ENCODE assay signal across 10 cellular contexts in genomic region chr9:99076483-99077171, GRCh38. TPM values are rescaled to one million over a fixed set of nuclear protein-coding genes. Genes with fewer than 3 reads are reported as not detected.
DNase-seq lines count a peak whose midpoint lies in the region; ATAC-seq and TF ChIP-seq lines count a peak whose summit lies in the region.
"Had no signal": no experiment of that assay in that cellular context is flagged by ENCODE, and none has a peak within 500 bp of the region (broad histone marks: within the 10 kb centered on the region; RNA-seq: fewer than 3 reads in every experiment).

No MANE protein-coding gene starts in this region.

- no peaks in the 10 kb centered on the region for H3K36me3 Mint-ChIP-seq in CD14-positive monocyte

- H3K27me3 Mint-ChIP-seq in CD14-positive monocyte (ENCODE audit: low read depth in 3 of 3): peaks cover 1 to 10% (median 2%) of the 10 kb centered on the region in 3 donors

- no peak for ATAC-seq in GM21737 (IDR thresholded peaks at IDR 0.05; ENCODE audit: unreplicated experiment)
- no peak for ATAC-seq in GM21515 (IDR thresholded peaks at IDR 0.05; ENCODE audit: unreplicated experiment)

- peaks cover 0 to 4% (median 0%) of the 10 kb centered on the region in 7 donors for H3K9me3 Mint-ChIP-seq in CD14-positive monocyte

- intact Hi-C loops in CD14-positive monocyte (cut with micrococcal nuclease): no loop called here

- H3K4me1 Mint-ChIP-seq in CD14-positive monocyte: peaks cover 12% of the 10 kb centered on the region

- no peak for TF ChIP-seq CTCF in CD14-positive monocyte (IDR thresholded peaks at IDR 0.05)

- no peak overlapping the region for H3K4me3 Mint-ChIP-seq in CD14-positive monocyte

- H3K27ac Mint-ChIP-seq in CD14-positive monocyte: peak overlapping the region in 1 of 7 donors; percentile 38

- peak; percentile 24 for DNase-seq in activated CD4-positive, alpha-beta T cell treated with anti-CD3 and anti-CD28 coated beads for 48 hours
- DNase-seq in activated CD4-positive, alpha-beta T cell treated with anti-CD3 and anti-CD28 coated beads, Interleukin-2, amount 50 U/mL, for 4 hours: no peak
- peak; percentile 10 for DNase-seq in T-helper 22 cell (ENCODE audit: low read depth)
- peak; percentile 30 for DNase-seq in effector CD4-positive, alpha-beta T cell
- DNase-seq in stimulated activated CD8-positive, alpha-beta memory T cell treated with anti-CD3 and anti-CD28 coated beads, Interleukin-7, amount 100 ng/mL, for 4 hours (ENCODE audit: low read depth in 2 of 2): peak; percentile 31 to 49
- no peak for DNase-seq in CD14-positive monocyte (ENCODE audit: low spot score)
- DNase-seq: ACHN, NCI-H1436 had no signal

RNA-seq across cellular contexts. Expression of gene TGFBR1, which starts 28.3 kb away (rescaled TPM):
- 10 to 100 TPM; 25.0 to 26.8 TPM for polyA plus RNA-seq in CD14-positive monocyte

Comparison
In these comparisons a context has a peak if more than half of its experiments do, and no peak if none do; other contexts are left out.
1. DNase-seq: peak in activated CD4-positive, alpha-beta T cell treated with anti-CD3 and anti-CD28 coated beads for 48 hours (single experiment), T-helper 22 cell (single experiment), effector CD4-positive, alpha-beta T cell (single experiment) and stimulated activated CD8-positive, alpha-beta memory T cell treated with anti-CD3 and anti-CD28 coated beads, Interleukin-7, amount 100 ng/mL, for 4 hours (2 of 2); none in activated CD4-positive, alpha-beta T cell treated with anti-CD3 and anti-CD28 coated beads, Interleukin-2, amount 50 U/mL, for 4 hours (0 of 2) and CD14-positive monocyte (single experiment).